1 cellular context compared by ENCODE assay signal in genomic region chr11:120324932-120325810, GRCh38.
A peak's percentile ranks its signal among the peaks of the same experiment; 100 is the strongest.
TF ChIP-seq lines count a peak whose summit lies in the region.

Gene TLCD5, plus strand, starts transcription at chr11:120325299. Its CDS starts 2,143 bp downstream, at chr11:120327442.

TF ChIP-seq in IMR-90, 13 proteins besides CTCF, POLR2A, EP300 and RAD21 (continued from another document):
- TF ChIP-seq RFX5 (IDR thresholded peaks at IDR 0.05; ENCODE audit: low read depth, low read length) (no peak), NFE2L2 (IDR thresholded peaks at IDR 0.05; ENCODE audit: low read depth, low read length) (no peak), CHD1 (IDR thresholded peaks at IDR 0.05; ENCODE audit: low read depth, low read length) (0 out of 2 replicates have a peak, but pooled peaks have one; percentile 30), RCOR1 (IDR thresholded peaks at IDR 0.05; ENCODE audit: insufficient replicate concordance, low read length) (no peak)
